8 cellular contexts compared by ENCODE assay signal in the genomic region with DNA sequence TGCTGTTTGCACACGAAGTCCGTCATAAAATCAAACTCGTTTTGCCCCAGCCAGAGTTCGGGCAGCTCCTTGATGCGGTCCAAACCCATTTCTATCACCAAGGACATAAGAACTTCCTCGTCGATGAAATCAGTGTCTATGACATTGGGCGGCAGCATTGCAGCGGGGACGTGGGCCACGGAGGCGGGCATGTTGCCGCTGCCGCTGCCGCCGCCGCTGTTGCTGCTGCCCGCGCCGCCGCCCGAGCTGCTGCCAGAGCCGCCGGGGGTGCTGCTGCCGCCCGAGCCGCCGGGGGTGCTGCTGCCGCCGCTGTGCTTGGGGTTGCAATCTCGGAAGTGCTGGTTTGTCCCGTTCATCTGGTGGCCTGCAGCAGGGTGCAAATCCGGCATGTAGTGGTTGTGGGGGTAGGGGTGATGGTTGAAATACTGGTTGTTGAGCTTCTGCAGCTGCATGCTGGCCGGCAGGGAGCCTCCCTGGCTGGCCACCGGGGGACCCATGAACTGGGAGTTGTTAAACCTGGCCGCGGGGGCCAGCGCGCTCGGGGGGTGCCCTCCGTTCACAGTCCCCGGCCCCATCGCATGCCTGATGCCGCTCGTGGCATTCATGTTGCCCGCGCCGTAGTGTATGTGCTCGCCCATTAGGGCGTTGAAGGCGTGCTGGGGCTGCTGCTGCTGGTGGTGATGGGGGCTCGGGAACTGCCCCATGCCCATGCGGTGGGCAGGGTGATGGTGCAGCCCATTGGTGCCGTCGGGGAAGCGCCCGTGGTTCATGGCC. TPM values are rescaled to one million over a fixed set of nuclear protein-coding genes. Genes with fewer than 3 reads are reported as not detected.
DNase-seq lines count a peak whose midpoint lies in the region; ATAC-seq and TF ChIP-seq lines count a peak whose summit lies in the region.

No MANE protein-coding gene starts in this region.

- H3K36me3 ChIP-seq in mucosa of rectum (ENCODE audit: control insufficient read depth in 2 of 2, insufficient read depth in 2 of 2, low read length in 2 of 2), result peaks cover 11 to 16% of the 10 kb centered on the region in 2 donors

- TF ChIP-seq CTCF in endothelial cell (IDR thresholded peaks at IDR 0.05; ENCODE audit: unreplicated experiment), result peak; percentile 25

- peaks cover 60% of the 10 kb centered on the region for H3K4me1 Mint-ChIP-seq in endothelial cell (ENCODE audit: unreplicated experiment)

- peak; percentile 28 for ATAC-seq in HG02970 (IDR thresholded peaks at IDR 0.05; ENCODE audit: low FRiP score, unreplicated experiment)

- peaks cover 21 to 37% of the 10 kb centered on the region in 2 donors for H3K4me1 ChIP-seq in mucosa of rectum (ENCODE audit: control insufficient read depth in 2 of 2, insufficient read depth in 2 of 2, low read length in 2 of 2)

- peaks cover 26% of the 10 kb centered on the region for H3K27me3 Mint-ChIP-seq in endothelial cell (ENCODE audit: unreplicated experiment)

- H3K27me3 ChIP-seq in mucosa of rectum (ENCODE audit: control insufficient read depth in 2 of 2, insufficient read depth in 2 of 2, low read length in 2 of 2), result no peaks in the 10 kb centered on the region

- peak overlapping the region; percentile 82 to 99 for H3K4me3 ChIP-seq in mucosa of rectum (ENCODE audit: low read length in 2 of 2)

- no peaks in the 10 kb centered on the region for H3K9me3 ChIP-seq in mucosa of rectum (ENCODE audit: control insufficient read depth in 2 of 2, low read length in 2 of 2)

- DNase-seq in NCI-H82 (lab: John Stamatoyannopoulos, UW), result peak; percentile 72
- DNase-seq in NCI-H82 treated with DMSO at 0.1 percent for 48 hours (lab: John Stamatoyannopoulos, UW; ENCODE audit: unreplicated experiment), result no peak
- peak; percentile 61 for DNase-seq in NCI-H526 treated with DMSO at 0.1 percent for 48 hours (lab: John Stamatoyannopoulos, UW)
- peak; percentile 21 for DNase-seq in activated CD8-positive, alpha-beta memory T cell treated with anti-CD3 and anti-CD28 coated beads, Interleukin-2, amount 50 U/mL, for 24 hours (ENCODE audit: extremely low read depth)
- peak; percentile 63 for DNase-seq in endothelial cell (ENCODE audit: low spot score)
- DNase-seq in stimulated activated CD8-positive, alpha-beta memory T cell treated with anti-CD3 and anti-CD28 coated beads, Interleukin-4, amount 100 ng/mL, for 48 hours, result peak; percentile 76

- H3K27ac Mint-ChIP-seq in endothelial cell (ENCODE audit: unreplicated experiment), result peak overlapping the region; percentile 98

- peaks cover 23% of the 10 kb centered on the region for H3K36me3 Mint-ChIP-seq in endothelial cell (ENCODE audit: low read depth, unreplicated experiment)

- H3K9me3 Mint-ChIP-seq in endothelial cell (ENCODE audit: unreplicated experiment), result no peaks in the 10 kb centered on the region

- H3K4me3 Mint-ChIP-seq in endothelial cell (ENCODE audit: unreplicated experiment), result peak overlapping the region; percentile 100

- H3K27ac ChIP-seq in mucosa of rectum (ENCODE audit: low read depth in 2 of 2, low read length in 2 of 2), result peak overlapping the region; percentile 94 to 100

- peak overlapping the region; percentile 87 to 99 for H3K9ac ChIP-seq in mucosa of rectum (ENCODE audit: low read depth in 1 of 2, low read length in 2 of 2)

RNA-seq across cellular contexts. Expression of gene CITED2, which starts 1.1 kb away (rescaled TPM):
- total RNA-seq in endothelial cell (ENCODE audit: unreplicated experiment), result 72.4 TPM
